ENCODE assay signal across 9 cellular contexts in the genomic region with DNA sequence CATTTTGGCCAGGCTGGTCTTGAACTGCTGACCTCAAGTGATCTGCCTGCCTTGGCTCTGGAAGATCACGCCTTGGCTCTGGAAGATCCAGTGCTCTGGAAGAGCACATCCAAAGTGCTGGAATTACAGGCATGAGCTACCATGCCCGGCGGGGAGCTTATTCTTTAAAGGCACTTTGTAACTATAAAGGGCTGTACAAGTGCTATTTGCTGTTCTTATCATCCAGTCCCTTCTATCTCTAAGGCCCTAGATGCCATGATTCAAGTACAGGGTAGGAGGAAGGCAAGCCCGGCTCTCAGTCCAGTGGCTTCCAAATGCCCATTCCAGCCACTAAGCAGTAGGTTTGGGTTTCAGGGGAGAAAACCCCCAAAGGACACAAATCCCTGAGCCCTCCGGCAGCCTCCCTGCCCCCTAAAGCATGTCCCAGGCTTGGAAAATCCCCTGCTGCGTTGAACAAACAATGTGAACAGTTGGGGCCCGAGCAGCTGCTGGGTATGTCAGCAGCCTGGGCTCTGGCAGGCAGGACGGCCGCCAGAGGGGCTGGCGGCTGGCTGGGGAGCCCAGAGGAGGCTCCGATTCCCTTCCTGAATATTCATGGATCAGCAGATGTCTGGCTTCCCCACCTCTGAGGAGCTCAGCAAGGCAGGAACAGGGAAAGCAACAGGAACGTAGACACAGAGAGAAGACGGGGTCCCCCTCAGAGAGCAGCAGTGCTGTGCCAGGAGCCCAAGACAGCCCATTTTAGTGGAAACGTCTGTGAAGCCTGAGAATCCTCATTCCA. TPM values are rescaled to one million over a fixed set of nuclear protein-coding genes. Genes with fewer than 3 reads are reported as not detected.
DNase-seq lines count a peak whose midpoint lies in the region; ATAC-seq and TF ChIP-seq lines count a peak whose summit lies in the region.
"Had no signal": no experiment of that assay in that cellular context is flagged by ENCODE, and none has a peak within 500 bp of the region (broad histone marks: within the 10 kb centered on the region; RNA-seq: fewer than 3 reads in every experiment).

No MANE protein-coding gene starts in this region.

- H3K4me1 ChIP-seq in neuronal stem cell (ENCODE audit: control insufficient read depth in 2 of 2, insufficient read depth in 1 of 2, low read depth in 1 of 2, low read length in 2 of 2): peaks cover 48 to 66% of the 10 kb centered on the region in 2 donors

- H3K36me3 ChIP-seq in neuronal stem cell (replicated peaks in 1 of 2; ENCODE audit: control insufficient read depth in 2 of 2, insufficient read depth in 2 of 2, low read length in 2 of 2): peaks cover 0 to 24% of the 10 kb centered on the region in 2 donors

- WGBS in neuronal stem cell (ENCODE audit: extremely low coverage in 2 of 2, insufficient read length in 2 of 2, insufficient replicate concordance in 1 of 2), 2 donors: no CpG with 5 or more reads among the region's 14 CpGs

- H3K14ac ChIP-seq in neuronal stem cell (ENCODE audit: low read length): no peak overlapping the region

- H2BK12ac ChIP-seq in neuronal stem cell (ENCODE audit: low read length): no peak overlapping the region

- H4K8ac ChIP-seq in neuronal stem cell (ENCODE audit: low read depth, low read length): no peak overlapping the region

- H3K27me3 ChIP-seq in neuronal stem cell (ENCODE audit: control insufficient read depth in 3 of 3, insufficient read depth in 3 of 3, low read depth in 1 of 3, low read length in 3 of 3): no peaks in the 10 kb centered on the region

- H3K4me3 ChIP-seq in fibroblast of villous mesenchyme (ENCODE audit: low read depth, low read length) (no peak overlapping the region), neuronal stem cell (ENCODE audit: low read length in 2 of 2) (no peak overlapping the region)

- H3K18ac ChIP-seq in neuronal stem cell (ENCODE audit: low read length): peak overlapping the region; percentile 86

- no peak overlapping the region for H4K91ac ChIP-seq in neuronal stem cell (ENCODE audit: low read depth, low read length, poor library complexity)

- DNase-seq in EL (peak; percentile 26), NCI-H526 treated with DMSO at 0.1 percent for 48 hours (lab: John Stamatoyannopoulos, UW) (peak; percentile 49), fibroblast of villous mesenchyme (ENCODE audit: low read depth) (peak; percentile 54), neuronal stem cell (ENCODE audit: low spot score) (peak; percentile 79), AML-193 (lab: John Stamatoyannopoulos, UW) (no peak)

- peak overlapping the region; percentile 7 for H2AK5ac ChIP-seq in neuronal stem cell (ENCODE audit: low read depth, low read length)

- no peak for TF ChIP-seq CTCF in fibroblast of villous mesenchyme (IDR thresholded peaks at IDR 0.05; ENCODE audit: insufficient read depth, low read depth, low read length)

- H3K9ac ChIP-seq in neuronal stem cell (ENCODE audit: low read depth, low read length, poor library complexity): peak overlapping the region; percentile 63

- no peak overlapping the region for H2BK15ac ChIP-seq in neuronal stem cell (ENCODE audit: low read length)

- no peak overlapping the region for H3K4ac ChIP-seq in neuronal stem cell (ENCODE audit: low read length)

- H3K27ac ChIP-seq in neuronal stem cell (replicated peaks; ENCODE audit: low read length): peak overlapping the region; percentile 95

- peak overlapping the region; percentile 11 for H2BK5ac ChIP-seq in neuronal stem cell (ENCODE audit: low read length)

- H3K23ac ChIP-seq in neuronal stem cell (ENCODE audit: low read depth, low read length, poor library complexity): no peak overlapping the region

- peaks cover 9% of the 10 kb centered on the region for H3K79me1 ChIP-seq in neuronal stem cell (ENCODE audit: low read depth, low read length)

- peak overlapping the region; percentile 49 for H3K4me2 ChIP-seq in neuronal stem cell (ENCODE audit: insufficient read depth, low read length, poor library complexity, severe bottlenecking)

- peak overlapping the region; percentile 13 for H2AFZ ChIP-seq in neuronal stem cell (ENCODE audit: low read length)

- ATAC-seq in GM21423 (IDR thresholded peaks at IDR 0.05; ENCODE audit: unreplicated experiment): no peak
- ATAC-seq in HG02938 (IDR thresholded peaks at IDR 0.05; ENCODE audit: unreplicated experiment): no peak
- ATAC-seq in HG03280 (IDR thresholded peaks at IDR 0.05; ENCODE audit: unreplicated experiment): no peak
- ATAC-seq: natural killer cell treated with Interleukin-12 subunit alpha and Interleukin-12 subunit beta and Interleukin-15 and Interleukin-18, amount 100 ng/mL, for 72 hours had no signal

- H3K9me3 ChIP-seq in neuronal stem cell (replicated peaks in 1 of 2; ENCODE audit: control insufficient read depth in 2 of 2, insufficient read depth in 1 of 2, low read depth in 1 of 2, low read length in 2 of 2): no peaks in the 10 kb centered on the region

- no peak overlapping the region for H2BK120ac ChIP-seq in neuronal stem cell (ENCODE audit: low read depth, low read length)

RNA-seq across cellular contexts. Expression of a gene that starts 7.7 kb away (rescaled TPM):
- 2.9 and 3.0 TPM in 2 replicates for total RNA-seq in fibroblast of villous mesenchyme
- polyA plus RNA-seq in neuronal stem cell (2013, experiment 1 of 2): 17.1 TPM
- polyA plus RNA-seq in neuronal stem cell (2013, experiment 2 of 2): 17.4 TPM

RNA-seq across cellular contexts. Expression of a gene that starts 37.2 kb away (rescaled TPM):
- under 0.01 TPM in 2 replicates for total RNA-seq in fibroblast of villous mesenchyme
- 69.2 TPM for polyA plus RNA-seq in neuronal stem cell (2013, experiment 1 of 2)
- polyA plus RNA-seq in neuronal stem cell (2013, experiment 2 of 2): 70.9 TPM
- total RNA-seq: natural killer cell treated with Interleukin-12 subunit alpha and Interleukin-12 subunit beta and Interleukin-15 and Interleukin-18, amount 100 ng/mL, for 72 hours had no signal

Comparison
In these comparisons a context has a peak if more than half of its experiments do, and no peak if none do; other contexts are left out.
1. DNase-seq: peak in EL (single experiment), NCI-H526 treated with DMSO at 0.1 percent for 48 hours (single experiment), fibroblast of villous mesenchyme (single experiment) and neuronal stem cell (single experiment); none in AML-193 (0 of 2).